ENCODE assay signal across 10 cellular contexts in genomic region chr3:98018301-98018700, GRCh38. TPM values are rescaled to one million over a fixed set of nuclear protein-coding genes. Genes with fewer than 3 reads are reported as not detected.
"Had no signal": no experiment of that assay in that cellular context is flagged by ENCODE, and none has a peak within 500 bp of the region (broad histone marks: within the 10 kb centered on the region; RNA-seq: fewer than 3 reads in every experiment).

No MANE protein-coding gene starts in this region.

- H3K4me3 ChIP-seq: GM23248, HAP-1 had no signal

- H2AFZ ChIP-seq: GM23248 had no signal

- H3K27ac ChIP-seq: GM23248 had no signal

- H3K36me3 ChIP-seq: HAP-1 had no signal

- DNase-seq: GM23248, GOT3, H7, HFFc6 had no signal

- ATAC-seq: HCT116, HepG2 had no signal

- H3K9ac ChIP-seq: GM23248 had no signal

- H3K9me3 ChIP-seq: HAP-1 had no signal

RNA-seq across cellular contexts. Expression of gene GABRR3, which starts 16.8 kb away (rescaled TPM):
- total RNA-seq: GM23248, H4, H7, HFFc6, HT1080 had no signal
- polyA plus RNA-seq: GM23248, IgD-negative memory B cell had no signal
